1 cellular context compared by ENCODE assay signal in the genomic region with DNA sequence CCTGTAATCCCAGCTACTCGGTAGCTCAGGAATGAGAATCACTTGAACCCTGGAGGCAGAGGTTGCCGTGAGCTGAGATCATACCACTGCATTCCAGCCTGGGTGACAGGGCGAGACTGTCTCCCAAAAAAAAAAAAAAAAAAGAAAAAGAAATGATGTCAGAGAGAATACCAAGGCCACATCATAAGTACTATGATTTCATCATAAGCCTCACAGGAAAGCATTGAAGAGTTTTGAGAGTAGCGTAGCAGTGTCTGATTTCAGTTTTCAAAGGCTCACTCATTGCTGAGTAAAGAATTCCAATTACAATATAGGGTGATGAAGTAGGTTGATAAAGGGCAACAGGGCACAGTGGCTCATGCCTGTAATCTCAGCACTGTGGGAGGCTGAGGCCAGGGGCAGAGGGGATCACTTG.
TF ChIP-seq lines count a peak whose summit lies in the region.

No MANE protein-coding gene starts in this region.

TF ChIP-seq in HEK293, 187 proteins besides CTCF, POLR2A, EP300 and RAD21 (continued from another document and continues in another):
- TF ChIP-seq, protein P1, sequence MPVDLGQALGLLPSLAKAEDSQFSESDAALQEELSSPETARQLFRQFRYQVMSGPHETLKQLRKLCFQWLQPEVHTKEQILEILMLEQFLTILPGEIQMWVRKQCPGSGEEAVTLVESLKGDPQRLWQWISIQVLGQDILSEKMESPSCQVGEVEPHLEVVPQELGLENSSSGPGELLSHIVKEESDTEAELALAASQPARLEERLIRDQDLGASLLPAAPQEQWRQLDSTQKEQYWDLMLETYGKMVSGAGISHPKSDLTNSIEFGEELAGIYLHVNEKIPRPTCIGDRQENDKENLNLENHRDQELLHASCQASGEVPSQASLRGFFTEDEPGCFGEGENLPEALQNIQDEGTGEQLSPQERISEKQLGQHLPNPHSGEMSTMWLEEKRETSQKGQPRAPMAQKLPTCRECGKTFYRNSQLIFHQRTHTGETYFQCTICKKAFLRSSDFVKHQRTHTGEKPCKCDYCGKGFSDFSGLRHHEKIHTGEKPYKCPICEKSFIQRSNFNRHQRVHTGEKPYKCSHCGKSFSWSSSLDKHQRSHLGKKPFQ (tag by site-specific recombination; IDR thresholded peaks at IDR 0.05), result no peak
- TF ChIP-seq, protein P2, sequence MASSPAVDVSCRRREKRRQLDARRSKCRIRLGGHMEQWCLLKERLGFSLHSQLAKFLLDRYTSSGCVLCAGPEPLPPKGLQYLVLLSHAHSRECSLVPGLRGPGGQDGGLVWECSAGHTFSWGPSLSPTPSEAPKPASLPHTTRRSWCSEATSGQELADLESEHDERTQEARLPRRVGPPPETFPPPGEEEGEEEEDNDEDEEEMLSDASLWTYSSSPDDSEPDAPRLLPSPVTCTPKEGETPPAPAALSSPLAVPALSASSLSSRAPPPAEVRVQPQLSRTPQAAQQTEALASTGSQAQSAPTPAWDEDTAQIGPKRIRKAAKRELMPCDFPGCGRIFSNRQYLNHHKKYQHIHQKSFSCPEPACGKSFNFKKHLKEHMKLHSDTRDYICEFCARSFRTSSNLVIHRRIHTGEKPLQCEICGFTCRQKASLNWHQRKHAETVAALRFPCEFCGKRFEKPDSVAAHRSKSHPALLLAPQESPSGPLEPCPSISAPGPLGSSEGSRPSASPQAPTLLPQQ (tag by site-specific recombination; IDR thresholded peaks at IDR 0.05), result 0 out of 2 replicates have a peak, but pooled peaks have one; percentile 56
- TF ChIP-seq GLIS2 (tag by site-specific recombination; IDR thresholded peaks at IDR 0.05), result no peak
- no peak for TF ChIP-seq ZNF555 (tag by site-specific recombination; conservative IDR thresholded peaks at IDR 0.05)
- TF ChIP-seq BCL11B (tag by site-specific recombination; IDR thresholded peaks at IDR 0.05; ENCODE audit: low read depth), result no peak
- no peak for TF ChIP-seq BCL11A (tag by site-specific recombination; IDR thresholded peaks at IDR 0.05; ENCODE audit: low read depth)
- TF ChIP-seq ZNF670 (tag by site-specific recombination; IDR thresholded peaks at IDR 0.05; ENCODE audit: low read depth), result no peak
- TF ChIP-seq ZNF76 (tag by site-specific recombination; IDR thresholded peaks at IDR 0.05; ENCODE audit: borderline replicate concordance, low read depth), result no peak
- TF ChIP-seq, protein P3, sequence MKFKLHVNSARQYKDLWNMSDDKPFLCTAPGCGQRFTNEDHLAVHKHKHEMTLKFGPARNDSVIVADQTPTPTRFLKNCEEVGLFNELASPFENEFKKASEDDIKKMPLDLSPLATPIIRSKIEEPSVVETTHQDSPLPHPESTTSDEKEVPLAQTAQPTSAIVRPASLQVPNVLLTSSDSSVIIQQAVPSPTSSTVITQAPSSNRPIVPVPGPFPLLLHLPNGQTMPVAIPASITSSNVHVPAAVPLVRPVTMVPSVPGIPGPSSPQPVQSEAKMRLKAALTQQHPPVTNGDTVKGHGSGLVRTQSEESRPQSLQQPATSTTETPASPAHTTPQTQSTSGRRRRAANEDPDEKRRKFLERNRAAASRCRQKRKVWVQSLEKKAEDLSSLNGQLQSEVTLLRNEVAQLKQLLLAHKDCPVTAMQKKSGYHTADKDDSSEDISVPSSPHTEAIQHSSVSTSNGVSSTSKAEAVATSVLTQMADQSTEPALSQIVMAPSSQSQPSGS (tag by site-specific recombination; IDR thresholded peaks at IDR 0.05; ENCODE audit: low read depth), result peak; percentile 92
- no peak for TF ChIP-seq PRDM1 (tag by site-specific recombination; IDR thresholded peaks at IDR 0.05)
- TF ChIP-seq ZNF112 (tag by site-specific recombination; IDR thresholded peaks at IDR 0.05), result no peak
- no peak for TF ChIP-seq ZNF121 (tag by site-specific recombination; IDR thresholded peaks at IDR 0.05)
- TF ChIP-seq ZFP37 (tag by site-specific recombination; IDR thresholded peaks at IDR 0.05), result no peak
- TF ChIP-seq ZNF560 (tag by site-specific recombination; IDR thresholded peaks at IDR 0.05; ENCODE audit: borderline replicate concordance), result no peak
- TF ChIP-seq ZBTB17 (tag by site-specific recombination; IDR thresholded peaks at IDR 0.05), result no peak
- TF ChIP-seq ZSCAN16 (tag by site-specific recombination; IDR thresholded peaks at IDR 0.05), result no peak
- TF ChIP-seq, protein P4, sequence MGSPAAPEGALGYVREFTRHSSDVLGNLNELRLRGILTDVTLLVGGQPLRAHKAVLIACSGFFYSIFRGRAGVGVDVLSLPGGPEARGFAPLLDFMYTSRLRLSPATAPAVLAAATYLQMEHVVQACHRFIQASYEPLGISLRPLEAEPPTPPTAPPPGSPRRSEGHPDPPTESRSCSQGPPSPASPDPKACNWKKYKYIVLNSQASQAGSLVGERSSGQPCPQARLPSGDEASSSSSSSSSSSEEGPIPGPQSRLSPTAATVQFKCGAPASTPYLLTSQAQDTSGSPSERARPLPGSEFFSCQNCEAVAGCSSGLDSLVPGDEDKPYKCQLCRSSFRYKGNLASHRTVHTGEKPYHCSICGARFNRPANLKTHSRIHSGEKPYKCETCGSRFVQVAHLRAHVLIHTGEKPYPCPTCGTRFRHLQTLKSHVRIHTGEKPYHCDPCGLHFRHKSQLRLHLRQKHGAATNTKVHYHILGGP (tag by site-specific recombination; IDR thresholded peaks at IDR 0.05), result no peak
- TF ChIP-seq MEIS1 (CRISPR knock-in tag; IDR thresholded peaks at IDR 0.05; ENCODE audit: borderline replicate concordance), result no peak
- TF ChIP-seq, protein P5, sequence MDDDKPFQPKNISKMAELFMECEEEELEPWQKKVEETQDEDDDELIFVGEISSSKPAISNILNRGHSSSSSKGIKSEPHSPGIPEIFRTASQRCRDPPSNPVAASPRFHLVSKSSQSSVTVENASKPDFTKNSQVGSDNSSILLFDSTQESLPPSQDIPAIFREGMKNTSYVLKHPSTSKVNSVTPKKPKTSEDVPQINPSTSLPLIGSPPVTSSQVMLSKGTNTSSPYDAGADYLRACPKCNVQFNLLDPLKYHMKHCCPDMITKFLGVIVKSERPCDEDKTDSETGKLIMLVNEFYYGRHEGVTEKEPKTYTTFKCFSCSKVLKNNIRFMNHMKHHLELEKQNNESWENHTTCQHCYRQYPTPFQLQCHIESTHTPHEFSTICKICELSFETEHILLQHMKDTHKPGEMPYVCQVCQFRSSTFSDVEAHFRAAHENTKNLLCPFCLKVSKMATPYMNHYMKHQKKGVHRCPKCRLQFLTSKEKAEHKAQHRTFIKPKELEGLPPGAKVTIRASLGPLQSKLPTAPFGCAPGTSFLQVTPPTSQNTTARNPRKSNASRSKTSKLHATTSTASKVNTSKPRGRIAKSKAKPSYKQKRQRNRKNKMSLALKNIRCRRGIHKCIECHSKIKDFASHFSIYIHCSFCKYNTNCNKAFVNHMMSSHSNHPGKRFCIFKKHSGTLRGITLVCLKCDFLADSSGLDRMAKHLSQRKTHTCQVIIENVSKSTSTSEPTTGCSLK (tag by site-specific recombination; IDR thresholded peaks at IDR 0.05), result no peak
- peak; percentile 72; the same call in 1 of the 2 replicates for TF ChIP-seq ZNF24 (tag by site-specific recombination; IDR thresholded peaks at IDR 0.05)
- TF ChIP-seq, protein P6, sequence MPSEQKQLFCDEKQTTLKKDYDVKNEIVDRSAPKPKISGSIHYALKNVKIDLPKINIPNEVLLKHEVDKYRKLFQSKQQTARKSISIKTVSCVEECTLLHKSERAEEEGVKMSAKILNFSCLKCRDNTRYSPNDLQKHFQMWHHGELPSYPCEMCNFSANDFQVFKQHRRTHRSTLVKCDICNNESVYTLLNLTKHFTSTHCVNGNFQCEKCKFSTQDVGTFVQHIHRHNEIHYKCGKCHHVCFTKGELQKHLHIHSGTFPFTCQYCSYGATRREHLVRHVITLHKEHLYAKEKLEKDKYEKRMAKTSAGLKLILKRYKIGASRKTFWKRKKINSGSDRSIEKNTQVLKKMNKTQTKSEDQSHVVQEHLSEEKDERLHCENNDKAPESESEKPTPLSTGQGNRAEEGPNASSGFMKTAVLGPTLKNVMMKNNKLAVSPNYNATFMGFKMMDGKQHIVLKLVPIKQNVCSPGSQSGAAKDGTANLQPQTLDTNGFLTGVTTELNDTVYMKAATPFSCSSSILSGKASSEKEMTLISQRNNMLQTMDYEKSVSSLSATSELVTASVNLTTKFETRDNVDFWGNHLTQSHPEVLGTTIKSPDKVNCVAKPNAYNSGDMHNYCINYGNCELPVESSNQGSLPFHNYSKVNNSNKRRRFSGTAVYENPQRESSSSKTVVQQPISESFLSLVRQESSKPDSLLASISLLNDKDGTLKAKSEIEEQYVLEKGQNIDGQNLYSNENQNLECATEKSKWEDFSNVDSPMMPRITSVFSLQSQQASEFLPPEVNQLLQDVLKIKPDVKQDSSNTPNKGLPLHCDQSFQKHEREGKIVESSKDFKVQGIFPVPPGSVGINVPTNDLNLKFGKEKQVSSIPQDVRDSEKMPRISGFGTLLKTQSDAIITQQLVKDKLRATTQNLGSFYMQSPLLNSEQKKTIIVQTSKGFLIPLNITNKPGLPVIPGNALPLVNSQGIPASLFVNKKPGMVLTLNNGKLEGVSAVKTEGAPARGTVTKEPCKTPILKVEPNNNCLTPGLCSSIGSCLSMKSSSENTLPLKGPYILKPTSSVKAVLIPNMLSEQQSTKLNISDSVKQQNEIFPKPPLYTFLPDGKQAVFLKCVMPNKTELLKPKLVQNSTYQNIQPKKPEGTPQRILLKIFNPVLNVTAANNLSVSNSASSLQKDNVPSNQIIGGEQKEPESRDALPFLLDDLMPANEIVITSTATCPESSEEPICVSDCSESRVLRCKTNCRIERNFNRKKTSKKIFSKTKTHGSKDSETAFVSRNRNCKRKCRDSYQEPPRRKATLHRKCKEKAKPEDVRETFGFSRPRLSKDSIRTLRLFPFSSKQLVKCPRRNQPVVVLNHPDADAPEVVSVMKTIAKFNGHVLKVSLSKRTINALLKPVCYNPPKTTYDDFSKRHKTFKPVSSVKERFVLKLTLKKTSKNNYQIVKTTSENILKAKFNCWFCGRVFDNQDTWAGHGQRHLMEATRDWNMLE (tag by site-specific recombination; conservative IDR thresholded peaks at IDR 0.05; ENCODE audit: low read depth), result no peak
- peak; percentile 43; the same call in 1 of the 2 replicates for TF ChIP-seq ZNF558 (tag by site-specific recombination; IDR thresholded peaks at IDR 0.05)
- no peak for TF ChIP-seq ZNF146 (tag by site-specific recombination; IDR thresholded peaks at IDR 0.05)
- no peak for TF ChIP-seq KLF7 (tag by site-specific recombination; IDR thresholded peaks at IDR 0.05; ENCODE audit: borderline replicate concordance)
- no peak for TF ChIP-seq ZNF248 (tag by site-specific recombination; IDR thresholded peaks at IDR 0.05)
- TF ChIP-seq ZFP69B (tag by site-specific recombination; IDR thresholded peaks at IDR 0.05), result 0 out of 2 replicates have a peak, but pooled peaks have one; percentile 44
- TF ChIP-seq ZNF776 (tag by site-specific recombination; IDR thresholded peaks at IDR 0.05; ENCODE audit: borderline replicate concordance), result no peak
- TF ChIP-seq ZNF394 (tag by site-specific recombination; IDR thresholded peaks at IDR 0.05; ENCODE audit: borderline replicate concordance), result peak; percentile 49; the same call in 1 of the 2 replicates
- no peak for TF ChIP-seq ZNF660 (tag by site-specific recombination; IDR thresholded peaks at IDR 0.05)
- no peak for TF ChIP-seq MYNN (tag by site-specific recombination; IDR thresholded peaks at IDR 0.05; ENCODE audit: borderline replicate concordance)
- TF ChIP-seq, protein P7, sequence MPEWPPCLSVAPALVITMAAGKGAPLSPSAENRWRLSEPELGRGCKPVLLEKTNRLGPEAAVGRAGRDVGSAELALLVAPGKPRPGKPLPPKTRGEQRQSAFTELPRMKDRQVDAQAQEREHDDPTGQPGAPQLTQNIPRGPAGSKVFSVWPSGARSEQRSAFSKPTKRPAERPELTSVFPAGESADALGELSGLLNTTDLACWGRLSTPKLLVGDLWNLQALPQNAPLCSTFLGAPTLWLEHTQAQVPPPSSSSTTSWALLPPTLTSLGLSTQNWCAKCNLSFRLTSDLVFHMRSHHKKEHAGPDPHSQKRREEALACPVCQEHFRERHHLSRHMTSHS (tag by site-specific recombination; IDR thresholded peaks at IDR 0.05), result no peak
- TF ChIP-seq ZNF223 (tag by site-specific recombination; IDR thresholded peaks at IDR 0.05), result no peak
- no peak for TF ChIP-seq GFI1B (tag by site-specific recombination; IDR thresholded peaks at IDR 0.05)
- TF ChIP-seq ZNF366 (tag by site-specific recombination; conservative IDR thresholded peaks at IDR 0.05), result peak; percentile 41; the same call in 1 of the 2 replicates
- TF ChIP-seq ZNF791 (tag by site-specific recombination; IDR thresholded peaks at IDR 0.05), result no peak
- TF ChIP-seq, protein P8, sequence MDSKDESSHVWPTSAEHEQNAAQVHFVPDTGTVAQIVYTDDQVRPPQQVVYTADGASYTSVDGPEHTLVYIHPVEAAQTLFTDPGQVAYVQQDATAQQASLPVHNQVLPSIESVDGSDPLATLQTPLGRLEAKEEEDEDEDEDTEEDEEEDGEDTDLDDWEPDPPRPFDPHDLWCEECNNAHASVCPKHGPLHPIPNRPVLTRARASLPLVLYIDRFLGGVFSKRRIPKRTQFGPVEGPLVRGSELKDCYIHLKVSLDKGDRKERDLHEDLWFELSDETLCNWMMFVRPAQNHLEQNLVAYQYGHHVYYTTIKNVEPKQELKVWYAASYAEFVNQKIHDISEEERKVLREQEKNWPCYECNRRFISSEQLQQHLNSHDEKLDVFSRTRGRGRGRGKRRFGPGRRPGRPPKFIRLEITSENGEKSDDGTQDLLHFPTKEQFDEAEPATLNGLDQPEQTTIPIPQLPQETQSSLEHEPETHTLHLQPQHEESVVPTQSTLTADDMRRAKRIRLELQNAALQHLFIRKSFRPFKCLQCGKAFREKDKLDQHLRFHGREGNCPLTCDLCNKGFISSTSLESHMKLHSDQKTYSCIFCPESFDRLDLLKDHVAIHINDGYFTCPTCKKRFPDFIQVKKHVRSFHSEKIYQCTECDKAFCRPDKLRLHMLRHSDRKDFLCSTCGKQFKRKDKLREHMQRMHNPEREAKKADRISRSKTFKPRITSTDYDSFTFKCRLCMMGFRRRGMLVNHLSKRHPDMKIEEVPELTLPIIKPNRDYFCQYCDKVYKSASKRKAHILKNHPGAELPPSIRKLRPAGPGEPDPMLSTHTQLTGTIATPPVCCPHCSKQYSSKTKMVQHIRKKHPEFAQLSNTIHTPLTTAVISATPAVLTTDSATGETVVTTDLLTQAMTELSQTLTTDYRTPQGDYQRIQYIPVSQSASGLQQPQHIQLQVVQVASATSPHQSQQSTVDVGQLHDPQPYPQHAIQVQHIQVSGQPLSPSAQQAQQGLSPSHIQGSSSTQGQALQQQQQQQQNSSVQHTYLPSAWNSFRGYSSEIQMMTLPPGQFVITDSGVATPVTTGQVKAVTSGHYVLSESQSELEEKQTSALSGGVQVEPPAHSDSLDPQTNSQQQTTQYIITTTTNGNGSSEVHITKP (tag by site-specific recombination; IDR thresholded peaks at IDR 0.05), result peak; percentile 73
- TF ChIP-seq, protein P9, sequence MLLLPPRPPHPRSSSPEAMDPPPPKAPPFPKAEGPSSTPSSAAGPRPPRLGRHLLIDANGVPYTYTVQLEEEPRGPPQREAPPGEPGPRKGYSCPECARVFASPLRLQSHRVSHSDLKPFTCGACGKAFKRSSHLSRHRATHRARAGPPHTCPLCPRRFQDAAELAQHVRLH (tag by site-specific recombination; IDR thresholded peaks at IDR 0.05), result no peak
- no peak for TF ChIP-seq ZNF514 (tag by site-specific recombination; IDR thresholded peaks at IDR 0.05)
- no peak for TF ChIP-seq ZNF16 (tag by site-specific recombination; IDR thresholded peaks at IDR 0.05; ENCODE audit: low read depth)
- no peak for TF ChIP-seq ZNF433 (tag by site-specific recombination; IDR thresholded peaks at IDR 0.05; ENCODE audit: low read depth)
- no peak for TF ChIP-seq ZNF19 (tag by site-specific recombination; IDR thresholded peaks at IDR 0.05; ENCODE audit: low read depth)
- TF ChIP-seq ZNF785 (tag by site-specific recombination; IDR thresholded peaks at IDR 0.05), result no peak; the same call in 1 of the 2 replicates
